ENCODE assay signal across 2 cellular contexts in the genomic region with DNA sequence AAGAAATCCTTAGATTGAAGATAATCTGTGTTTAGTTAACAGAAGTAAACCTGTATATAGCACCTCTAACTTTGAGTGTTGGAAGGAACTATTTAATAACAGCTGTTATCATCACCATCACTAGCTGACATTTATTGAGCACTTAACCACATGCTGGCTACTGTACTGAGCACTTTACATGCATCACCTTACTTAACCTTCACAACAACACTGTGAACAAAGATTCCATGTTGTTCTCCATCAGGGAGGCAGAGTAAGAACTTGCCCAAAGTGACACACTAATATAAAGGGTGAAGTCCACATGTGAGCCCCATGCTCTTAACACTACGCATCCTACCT.
A peak's percentile ranks its signal among the peaks of the same experiment; 100 is the strongest.
TF ChIP-seq lines count a peak whose summit lies in the region.

No MANE protein-coding gene starts in this region.

TF ChIP-seq in HEK293, 187 proteins besides CTCF, POLR2A, EP300 and RAD21 (continued from another document and continues in another):
- TF ChIP-seq ZBTB26 (tag by site-specific recombination; optimal IDR thresholded peaks at IDR 0.05), result no peak
- peak; percentile 31; the same call in 1 of the 2 replicates for TF ChIP-seq PRDM6 (tag by site-specific recombination; IDR thresholded peaks at IDR 0.05)
- TF ChIP-seq, protein P1, sequence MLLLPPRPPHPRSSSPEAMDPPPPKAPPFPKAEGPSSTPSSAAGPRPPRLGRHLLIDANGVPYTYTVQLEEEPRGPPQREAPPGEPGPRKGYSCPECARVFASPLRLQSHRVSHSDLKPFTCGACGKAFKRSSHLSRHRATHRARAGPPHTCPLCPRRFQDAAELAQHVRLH (tag by site-specific recombination; IDR thresholded peaks at IDR 0.05), result no peak
- TF ChIP-seq ZNF629 (tag by site-specific recombination; IDR thresholded peaks at IDR 0.05), result no peak
- TF ChIP-seq ZNF473 (tag by site-specific recombination; IDR thresholded peaks at IDR 0.05), result no peak
- no peak for TF ChIP-seq ZNF561 (tag by site-specific recombination; IDR thresholded peaks at IDR 0.05; ENCODE audit: borderline replicate concordance)
- TF ChIP-seq ZFP69B (tag by site-specific recombination; IDR thresholded peaks at IDR 0.05), result no peak
- no peak for TF ChIP-seq ZNF600 (tag by site-specific recombination; IDR thresholded peaks at IDR 0.05)
- TF ChIP-seq, protein P2, sequence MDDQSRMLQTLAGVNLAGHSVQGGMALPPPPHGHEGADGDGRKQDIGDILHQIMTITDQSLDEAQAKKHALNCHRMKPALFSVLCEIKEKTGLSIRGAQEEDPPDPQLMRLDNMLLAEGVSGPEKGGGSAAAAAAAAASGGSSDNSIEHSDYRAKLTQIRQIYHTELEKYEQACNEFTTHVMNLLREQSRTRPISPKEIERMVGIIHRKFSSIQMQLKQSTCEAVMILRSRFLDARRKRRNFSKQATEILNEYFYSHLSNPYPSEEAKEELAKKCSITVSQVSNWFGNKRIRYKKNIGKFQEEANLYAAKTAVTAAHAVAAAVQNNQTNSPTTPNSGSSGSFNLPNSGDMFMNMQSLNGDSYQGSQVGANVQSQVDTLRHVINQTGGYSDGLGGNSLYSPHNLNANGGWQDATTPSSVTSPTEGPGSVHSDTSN (CRISPR knock-in tag; IDR thresholded peaks at IDR 0.05), result no peak
- peak; percentile 74 for TF ChIP-seq OSR2 (tag by site-specific recombination; IDR thresholded peaks at IDR 0.05)
- TF ChIP-seq ZNF362 (tag by site-specific recombination; IDR thresholded peaks at IDR 0.05), result no peak
- no peak for TF ChIP-seq ZNF175 (tag by site-specific recombination; IDR thresholded peaks at IDR 0.05)
- TF ChIP-seq ZNF664 (tag by site-specific recombination; IDR thresholded peaks at IDR 0.05), result 0 out of 2 replicates have a peak, but pooled peaks have one; percentile 26
- TF ChIP-seq FEZF1 (tag by site-specific recombination; IDR thresholded peaks at IDR 0.05), result peak; percentile 61
- TF ChIP-seq ZFHX2 (tag by site-specific recombination; conservative IDR thresholded peaks at IDR 0.05), result no peak
- TF ChIP-seq, protein P3, sequence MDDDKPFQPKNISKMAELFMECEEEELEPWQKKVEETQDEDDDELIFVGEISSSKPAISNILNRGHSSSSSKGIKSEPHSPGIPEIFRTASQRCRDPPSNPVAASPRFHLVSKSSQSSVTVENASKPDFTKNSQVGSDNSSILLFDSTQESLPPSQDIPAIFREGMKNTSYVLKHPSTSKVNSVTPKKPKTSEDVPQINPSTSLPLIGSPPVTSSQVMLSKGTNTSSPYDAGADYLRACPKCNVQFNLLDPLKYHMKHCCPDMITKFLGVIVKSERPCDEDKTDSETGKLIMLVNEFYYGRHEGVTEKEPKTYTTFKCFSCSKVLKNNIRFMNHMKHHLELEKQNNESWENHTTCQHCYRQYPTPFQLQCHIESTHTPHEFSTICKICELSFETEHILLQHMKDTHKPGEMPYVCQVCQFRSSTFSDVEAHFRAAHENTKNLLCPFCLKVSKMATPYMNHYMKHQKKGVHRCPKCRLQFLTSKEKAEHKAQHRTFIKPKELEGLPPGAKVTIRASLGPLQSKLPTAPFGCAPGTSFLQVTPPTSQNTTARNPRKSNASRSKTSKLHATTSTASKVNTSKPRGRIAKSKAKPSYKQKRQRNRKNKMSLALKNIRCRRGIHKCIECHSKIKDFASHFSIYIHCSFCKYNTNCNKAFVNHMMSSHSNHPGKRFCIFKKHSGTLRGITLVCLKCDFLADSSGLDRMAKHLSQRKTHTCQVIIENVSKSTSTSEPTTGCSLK (tag by site-specific recombination; IDR thresholded peaks at IDR 0.05), result no peak
- no peak for TF ChIP-seq KLF1 (tag by site-specific recombination; IDR thresholded peaks at IDR 0.05)
- no peak for TF ChIP-seq SCRT2 (tag by site-specific recombination; IDR thresholded peaks at IDR 0.05)
- TF ChIP-seq ZBTB8A (tag by site-specific recombination; IDR thresholded peaks at IDR 0.05), result no peak

TF ChIP-seq in SK-N-SH, 30 proteins besides CTCF, POLR2A, EP300 and RAD21 (continued from another document):
- TF ChIP-seq, protein P4, sequence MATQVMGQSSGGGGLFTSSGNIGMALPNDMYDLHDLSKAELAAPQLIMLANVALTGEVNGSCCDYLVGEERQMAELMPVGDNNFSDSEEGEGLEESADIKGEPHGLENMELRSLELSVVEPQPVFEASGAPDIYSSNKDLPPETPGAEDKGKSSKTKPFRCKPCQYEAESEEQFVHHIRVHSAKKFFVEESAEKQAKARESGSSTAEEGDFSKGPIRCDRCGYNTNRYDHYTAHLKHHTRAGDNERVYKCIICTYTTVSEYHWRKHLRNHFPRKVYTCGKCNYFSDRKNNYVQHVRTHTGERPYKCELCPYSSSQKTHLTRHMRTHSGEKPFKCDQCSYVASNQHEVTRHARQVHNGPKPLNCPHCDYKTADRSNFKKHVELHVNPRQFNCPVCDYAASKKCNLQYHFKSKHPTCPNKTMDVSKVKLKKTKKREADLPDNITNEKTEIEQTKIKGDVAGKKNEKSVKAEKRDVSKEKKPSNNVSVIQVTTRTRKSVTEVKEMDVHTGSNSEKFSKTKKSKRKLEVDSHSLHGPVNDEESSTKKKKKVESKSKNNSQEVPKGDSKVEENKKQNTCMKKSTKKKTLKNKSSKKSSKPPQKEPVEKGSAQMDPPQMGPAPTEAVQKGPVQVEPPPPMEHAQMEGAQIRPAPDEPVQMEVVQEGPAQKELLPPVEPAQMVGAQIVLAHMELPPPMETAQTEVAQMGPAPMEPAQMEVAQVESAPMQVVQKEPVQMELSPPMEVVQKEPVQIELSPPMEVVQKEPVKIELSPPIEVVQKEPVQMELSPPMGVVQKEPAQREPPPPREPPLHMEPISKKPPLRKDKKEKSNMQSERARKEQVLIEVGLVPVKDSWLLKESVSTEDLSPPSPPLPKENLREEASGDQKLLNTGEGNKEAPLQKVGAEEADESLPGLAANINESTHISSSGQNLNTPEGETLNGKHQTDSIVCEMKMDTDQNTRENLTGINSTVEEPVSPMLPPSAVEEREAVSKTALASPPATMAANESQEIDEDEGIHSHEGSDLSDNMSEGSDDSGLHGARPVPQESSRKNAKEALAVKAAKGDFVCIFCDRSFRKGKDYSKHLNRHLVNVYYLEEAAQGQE (IDR thresholded peaks at IDR 0.05; ENCODE audit: low read depth, low read length), result no peak
